In the genomic region with DNA sequence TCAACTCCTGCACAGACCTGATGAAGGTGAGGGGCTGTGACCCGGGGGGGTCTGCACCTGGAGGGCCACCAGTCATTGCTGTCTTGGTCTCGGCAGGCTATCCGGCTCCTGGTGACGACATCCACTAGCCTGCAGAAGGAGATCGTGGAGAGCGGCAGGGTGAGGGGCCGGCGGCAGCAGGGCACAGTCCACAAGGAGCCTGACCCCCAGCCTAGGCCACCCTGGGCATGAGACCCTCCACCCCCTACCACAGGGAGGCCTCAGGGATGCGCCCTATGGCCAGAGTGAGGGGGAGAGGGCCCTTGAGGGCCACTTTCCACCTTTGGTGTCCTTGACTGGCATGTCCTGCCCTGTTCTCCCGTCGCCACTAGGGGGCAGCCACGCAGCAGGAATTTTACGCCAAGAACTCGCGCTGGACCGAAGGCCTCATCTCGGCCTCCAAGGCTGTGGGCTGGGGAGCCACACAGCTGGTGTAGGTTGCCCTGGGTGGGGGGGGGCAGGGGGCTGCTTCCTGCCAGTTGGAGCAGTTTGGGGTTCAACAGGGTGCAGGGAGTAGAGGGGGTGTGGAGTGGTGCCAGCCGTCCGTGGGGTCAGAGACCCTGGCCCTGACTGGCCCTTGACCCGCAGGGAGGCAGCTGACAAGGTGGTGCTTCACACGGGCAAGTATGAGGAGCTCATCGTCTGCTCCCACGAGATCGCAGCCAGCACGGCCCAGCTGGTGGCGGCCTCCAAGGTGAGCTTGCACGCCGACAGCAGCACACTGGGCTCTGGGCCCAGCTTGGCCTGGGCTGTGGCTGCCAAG, we compare ENCODE assay signal across 1 cellular context.
TF ChIP-seq lines count a peak whose summit lies in the region.

No MANE protein-coding gene starts in this region.

TF ChIP-seq in HepG2, 621 proteins besides CTCF, POLR2A, EP300 and RAD21 (continued from another document and continues in another):
- no peak for TF ChIP-seq ELF4 (CRISPR knock-in tag; IDR thresholded peaks at IDR 0.05; ENCODE audit: borderline replicate concordance)
- no peak for TF ChIP-seq CREM (IDR thresholded peaks at IDR 0.05)
- TF ChIP-seq CREM (CRISPR knock-in tag; IDR thresholded peaks at IDR 0.05), result no peak
- no peak for TF ChIP-seq NR2F6 (IDR thresholded peaks at IDR 0.05)
- TF ChIP-seq NR2F6 (CRISPR knock-in tag; IDR thresholded peaks at IDR 0.05), result 0 out of 2 replicates have a peak, but pooled peaks have one; percentile 12
- no peak for TF ChIP-seq ZBTB25 (CRISPR knock-in tag; IDR thresholded peaks at IDR 0.05)
- TF ChIP-seq ZNF432 (CRISPR knock-in tag; IDR thresholded peaks at IDR 0.05; ENCODE audit: borderline replicate concordance), result no peak
- TF ChIP-seq RAD51 (IDR thresholded peaks at IDR 0.05; ENCODE audit: borderline replicate concordance), result no peak
- peak; percentile 91 for TF ChIP-seq STAG1 (CRISPR knock-in tag; IDR thresholded peaks at IDR 0.05)
- no peak for TF ChIP-seq ZFYVE20 (CRISPR knock-in tag; IDR thresholded peaks at IDR 0.05; ENCODE audit: borderline replicate concordance, low read depth)
- no peak for TF ChIP-seq ZNF354B (CRISPR knock-in tag; IDR thresholded peaks at IDR 0.05)
- TF ChIP-seq HMGXB4 (CRISPR knock-in tag; IDR thresholded peaks at IDR 0.05; ENCODE audit: borderline replicate concordance in 1 of 2, low read depth in 1 of 2), result peak; percentile 27 to 44; a peak in 2 of 4 replicates
- TF ChIP-seq JUN (CRISPR knock-in tag; IDR thresholded peaks at IDR 0.05), result no peak
- TF ChIP-seq, protein P1, sequence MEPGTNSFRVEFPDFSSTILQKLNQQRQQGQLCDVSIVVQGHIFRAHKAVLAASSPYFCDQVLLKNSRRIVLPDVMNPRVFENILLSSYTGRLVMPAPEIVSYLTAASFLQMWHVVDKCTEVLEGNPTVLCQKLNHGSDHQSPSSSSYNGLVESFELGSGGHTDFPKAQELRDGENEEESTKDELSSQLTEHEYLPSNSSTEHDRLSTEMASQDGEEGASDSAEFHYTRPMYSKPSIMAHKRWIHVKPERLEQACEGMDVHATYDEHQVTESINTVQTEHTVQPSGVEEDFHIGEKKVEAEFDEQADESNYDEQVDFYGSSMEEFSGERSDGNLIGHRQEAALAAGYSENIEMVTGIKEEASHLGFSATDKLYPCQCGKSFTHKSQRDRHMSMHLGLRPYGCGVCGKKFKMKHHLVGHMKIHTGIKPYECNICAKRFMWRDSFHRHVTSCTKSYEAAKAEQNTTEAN (CRISPR knock-in tag; conservative IDR thresholded peaks at IDR 0.05), result no peak
- TF ChIP-seq UBTF (CRISPR knock-in tag; IDR thresholded peaks at IDR 0.05), result no peak
- TF ChIP-seq, protein P2, sequence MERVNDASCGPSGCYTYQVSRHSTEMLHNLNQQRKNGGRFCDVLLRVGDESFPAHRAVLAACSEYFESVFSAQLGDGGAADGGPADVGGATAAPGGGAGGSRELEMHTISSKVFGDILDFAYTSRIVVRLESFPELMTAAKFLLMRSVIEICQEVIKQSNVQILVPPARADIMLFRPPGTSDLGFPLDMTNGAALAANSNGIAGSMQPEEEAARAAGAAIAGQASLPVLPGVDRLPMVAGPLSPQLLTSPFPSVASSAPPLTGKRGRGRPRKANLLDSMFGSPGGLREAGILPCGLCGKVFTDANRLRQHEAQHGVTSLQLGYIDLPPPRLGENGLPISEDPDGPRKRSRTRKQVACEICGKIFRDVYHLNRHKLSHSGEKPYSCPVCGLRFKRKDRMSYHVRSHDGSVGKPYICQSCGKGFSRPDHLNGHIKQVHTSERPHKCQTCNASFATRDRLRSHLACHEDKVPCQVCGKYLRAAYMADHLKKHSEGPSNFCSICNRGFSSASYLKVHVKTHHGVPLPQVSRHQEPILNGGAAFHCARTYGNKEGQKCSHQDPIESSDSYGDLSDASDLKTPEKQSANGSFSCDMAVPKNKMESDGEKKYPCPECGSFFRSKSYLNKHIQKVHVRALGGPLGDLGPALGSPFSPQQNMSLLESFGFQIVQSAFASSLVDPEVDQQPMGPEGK (CRISPR knock-in tag; IDR thresholded peaks at IDR 0.05), result 0 out of 2 replicates have a peak, but pooled peaks have one; percentile 11
- no peak for TF ChIP-seq ZZZ3 (CRISPR knock-in tag; IDR thresholded peaks at IDR 0.05; ENCODE audit: borderline replicate concordance)
- 0 out of 2 replicates have a peak, but pooled peaks have one; percentile 37 for TF ChIP-seq SPEN (CRISPR knock-in tag; IDR thresholded peaks at IDR 0.05; ENCODE audit: low read depth)
- 0 out of 2 replicates have a peak, but pooled peaks have one; percentile 26 for TF ChIP-seq ZNF263 (CRISPR knock-in tag; IDR thresholded peaks at IDR 0.05)
- no peak for TF ChIP-seq ZNF10 (CRISPR knock-in tag; IDR thresholded peaks at IDR 0.05; ENCODE audit: borderline replicate concordance, low read depth)
- no peak for TF ChIP-seq NFIB (CRISPR knock-in tag; IDR thresholded peaks at IDR 0.05; ENCODE audit: borderline replicate concordance)
- TF ChIP-seq ZFP37 (CRISPR knock-in tag; IDR thresholded peaks at IDR 0.05; ENCODE audit: borderline replicate concordance), result no peak
- no peak for TF ChIP-seq MLLT10 (CRISPR knock-in tag; IDR thresholded peaks at IDR 0.05)
- no peak for TF ChIP-seq MXI1 (IDR thresholded peaks at IDR 0.05; ENCODE audit: borderline replicate concordance, low read depth, low read length)
- TF ChIP-seq ARID4A (CRISPR knock-in tag; IDR thresholded peaks at IDR 0.05; ENCODE audit: borderline replicate concordance), result peak; percentile 32; the same call in 1 of the 2 replicates
- no peak for TF ChIP-seq SUZ12 (IDR thresholded peaks at IDR 0.05; ENCODE audit: low read depth, low read length)
- TF ChIP-seq, protein P3, sequence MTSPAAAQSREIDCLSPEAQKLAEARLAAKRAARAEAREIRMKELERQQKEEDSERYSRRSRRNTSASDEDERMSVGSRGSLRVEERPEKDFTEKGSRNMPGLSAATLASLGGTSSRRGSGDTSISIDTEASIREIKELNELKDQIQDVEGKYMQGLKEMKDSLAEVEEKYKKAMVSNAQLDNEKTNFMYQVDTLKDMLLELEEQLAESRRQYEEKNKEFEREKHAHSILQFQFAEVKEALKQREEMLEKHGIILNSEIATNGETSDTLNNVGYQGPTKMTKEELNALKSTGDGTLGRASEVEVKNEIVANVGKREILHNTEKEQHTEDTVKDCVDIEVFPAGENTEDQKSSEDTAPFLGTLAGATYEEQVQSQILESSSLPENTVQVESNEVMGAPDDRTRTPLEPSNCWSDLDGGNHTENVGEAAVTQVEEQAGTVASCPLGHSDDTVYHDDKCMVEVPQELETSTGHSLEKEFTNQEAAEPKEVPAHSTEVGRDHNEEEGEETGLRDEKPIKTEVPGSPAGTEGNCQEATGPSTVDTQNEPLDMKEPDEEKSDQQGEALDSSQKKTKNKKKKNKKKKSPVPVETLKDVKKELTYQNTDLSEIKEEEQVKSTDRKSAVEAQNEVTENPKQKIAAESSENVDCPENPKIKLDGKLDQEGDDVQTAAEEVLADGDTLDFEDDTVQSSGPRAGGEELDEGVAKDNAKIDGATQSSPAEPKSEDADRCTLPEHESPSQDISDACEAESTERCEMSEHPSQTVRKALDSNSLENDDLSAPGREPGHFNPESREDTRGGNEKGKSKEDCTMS (CRISPR knock-in tag; conservative IDR thresholded peaks at IDR 0.05), result no peak
- no peak for TF ChIP-seq FOXO1 (CRISPR knock-in tag; IDR thresholded peaks at IDR 0.05)
- TF ChIP-seq IRF2 (CRISPR knock-in tag; IDR thresholded peaks at IDR 0.05), result peak; percentile 19; the same call in 1 of the 2 replicates
- no peak for TF ChIP-seq ZNF160 (CRISPR knock-in tag; IDR thresholded peaks at IDR 0.05)
- TF ChIP-seq HNRNPLL (IDR thresholded peaks at IDR 0.05; ENCODE audit: low read depth, low read length, poor library complexity, severe bottlenecking), result peak; percentile 23
- TF ChIP-seq, protein P4, sequence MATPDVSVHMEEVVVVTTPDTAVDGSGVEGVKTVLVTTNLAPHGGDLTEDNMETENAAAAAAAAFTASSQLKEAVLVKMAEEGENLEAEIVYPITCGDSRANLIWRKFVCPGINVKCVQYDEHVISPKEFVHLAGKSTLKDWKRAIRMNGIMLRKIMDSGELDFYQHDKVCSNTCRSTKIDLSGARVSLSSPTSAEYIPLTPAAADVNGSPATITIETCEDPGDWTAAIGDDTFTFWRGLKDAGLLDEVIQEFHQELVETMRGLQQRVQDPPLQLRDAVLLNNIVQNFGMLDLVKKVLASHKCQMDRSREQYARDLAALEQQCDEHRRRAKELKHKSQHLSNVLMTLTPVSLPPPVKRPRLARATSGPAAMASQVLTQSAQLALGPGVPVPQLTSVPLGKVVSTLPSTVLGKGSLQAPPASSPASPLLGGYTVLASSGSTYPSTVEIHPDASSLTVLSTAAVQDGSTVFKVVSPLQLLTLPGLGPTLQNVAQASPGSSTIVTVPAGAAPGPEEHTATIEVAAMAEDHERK (CRISPR knock-in tag; IDR thresholded peaks at IDR 0.05; ENCODE audit: low read depth), result no peak
